In genomic region chr12:388012-388411, GRCh38 we compare ENCODE assay signal across 8 cellular contexts. TPM values are rescaled to one million over a fixed set of nuclear protein-coding genes. Genes with fewer than 3 reads are reported as not detected.
DNase-seq lines count a peak whose midpoint lies in the region; ATAC-seq and TF ChIP-seq lines count a peak whose summit lies in the region.

No MANE protein-coding gene starts in this region.

- peaks cover 37 to 39% of the 10 kb centered on the region in 2 donors for H3K4me1 ChIP-seq in gastrocnemius medialis

- peaks cover 18% of the 10 kb centered on the region for H3K36me3 Mint-ChIP-seq in T-cell

- peak overlapping the region; percentile 84 to 97 (median 96) for H3K4me3 Mint-ChIP-seq in T-cell

- no peaks in the 10 kb centered on the region for H3K9me3 ChIP-seq in gastrocnemius medialis

- TF ChIP-seq CTCF in GM12864 (IDR thresholded peaks at IDR 0.05; ENCODE audit: low read depth, low read length, missing control alignments) = no peak
- TF ChIP-seq CTCF in fibroblast of villous mesenchyme (IDR thresholded peaks at IDR 0.05; ENCODE audit: insufficient read depth, low read depth, low read length) = no peak
- no peak for TF ChIP-seq CTCF in gastrocnemius medialis (IDR thresholded peaks at IDR 0.05 in 4 of 5, conservative IDR thresholded peaks at IDR 0.05 in 1 of 5)

- H3K27ac ChIP-seq in gastrocnemius medialis = peak overlapping the region; percentile 91 to 95 (median 94)

- no peaks in the 10 kb centered on the region for H3K9me3 Mint-ChIP-seq in T-cell

- DNase-seq in GM12864 (ENCODE audit: low read depth) = no peak
- DNase-seq in T-cell = no peak
- DNase-seq in fibroblast of villous mesenchyme (ENCODE audit: low read depth) = no peak
- no peak for DNase-seq in gastrocnemius medialis
- no peak for DNase-seq in NCI-H510A treated with DMSO at 0.1 percent for 48 hours (lab: John Stamatoyannopoulos, UW)
- DNase-seq in C1 segment of cervical spinal cord (lab: John Stamatoyannopoulos, UW) = no peak
- no peak for DNase-seq in pons (ENCODE audit: low spot score)

- intact Hi-C loops in gastrocnemius medialis (cut with DNase I; ENCODE audit: low total_unique reads) = no loop called here

- TF ChIP-seq POLR2A in gastrocnemius medialis (IDR thresholded peaks at IDR 0.05) = no peak

- peaks cover 0 to 17% of the 10 kb centered on the region in 2 donors for H3K36me3 ChIP-seq in gastrocnemius medialis

- H3K27me3 ChIP-seq in gastrocnemius medialis = no peaks in the 10 kb centered on the region

- H3K27ac Mint-ChIP-seq in T-cell = peak overlapping the region; percentile 98

- H3K27me3 Mint-ChIP-seq in T-cell = no peaks in the 10 kb centered on the region

- ATAC-seq in T-cell (replicated peaks in 1 of 4) = no peak
- ATAC-seq in gastrocnemius medialis = no peak
- ATAC-seq in GM19324 (IDR thresholded peaks at IDR 0.05; ENCODE audit: low FRiP score, unreplicated experiment) = no peak

- in situ Hi-C loops in gastrocnemius medialis (cut with MboI; ENCODE audit: low sequenced_read_pairs in 4 of 4) = no loop called here

- peaks cover 53 to 62% (median 55%) of the 10 kb centered on the region in 3 donors for H3K4me1 Mint-ChIP-seq in T-cell

- H3K4me3 ChIP-seq in GM12864 (ENCODE audit: low read depth, low read length) (peak overlapping the region; percentile 86), fibroblast of villous mesenchyme (ENCODE audit: low read depth, low read length) (peak overlapping the region; percentile 88), gastrocnemius medialis (peak overlapping the region; percentile 89 to 98 (median 92))

- CTCF ChIA-PET in T-cell (lab: Charles Lee) = interaction anchor here in 1 of 2 donors (2.9 kb wide), 1 partner anchor 13 kb away, joined by 26 read pairs; the partner anchor contains the start of gene CCDC77

- POLR2A ChIA-PET in T-cell (lab: Charles Lee) = interaction anchor here in 1 of 2 donors (2.9 kb wide), 1 partner anchor 13 kb away, joined by 14 read pairs; the partner anchor contains the start of gene CCDC77

RNA-seq across cellular contexts. Expression of gene KDM5A, which starts 1.1 kb away (rescaled TPM):
- total RNA-seq in T-cell (100 to 1,000 TPM; 126 to 157 (median 142) TPM), fibroblast of villous mesenchyme (60.2 and 77.3 TPM in 2 replicates), gastrocnemius medialis (10 to 100 TPM; 18.1 to 43.5 (median 25.5) TPM)

RNA-seq across cellular contexts. Expression of gene CCDC77, which starts 13.4 kb away (rescaled TPM):
- 10 to 100 TPM in 3 of 5 donors, 1 to 10 TPM in 2; 9.7 to 14.6 (median 10.3) TPM for total RNA-seq in T-cell
- 9.1 and 9.7 TPM in 2 replicates for total RNA-seq in fibroblast of villous mesenchyme
- 10 to 100 TPM in 1 of 4 donors, 1 to 10 TPM in 3; 2.6 to 20.2 (median 7.4) TPM for total RNA-seq in gastrocnemius medialis
